ENCODE assay signal across 22 cellular contexts in genomic region chr12:59321278-59321677, GRCh38.
A peak's percentile ranks its signal among the peaks of the same experiment; 100 is the strongest.
DNase-seq lines count a peak whose midpoint lies in the region; ATAC-seq and TF ChIP-seq lines count a peak whose summit lies in the region.
"Had no signal": no experiment of that assay in that cellular context is flagged by ENCODE, and none has a peak within 500 bp of the region (broad histone marks: within the 10 kb centered on the region; RNA-seq: fewer than 3 reads in every experiment).

No MANE protein-coding gene starts in this region.

- H3K27me3 ChIP-seq in GM23338 (ENCODE audit: insufficient read depth) (no peaks in the 10 kb centered on the region), dorsolateral prefrontal cortex (no peaks in the 10 kb centered on the region), mesendoderm (ENCODE audit: insufficient read depth, low read length, poor library complexity) (no peaks in the 10 kb centered on the region), gastroesophageal sphincter (no peaks in the 10 kb centered on the region)
- H3K27me3 ChIP-seq: BE2C; BLaER1 treated with 17β-estradiol and CSF1 and Interleukin-3, amounts not matched to agents 10 nM and 100 nM had no signal

- no peak overlapping the region for H3K4me2 ChIP-seq in GM23338
- H3K4me2 ChIP-seq in mesendoderm (ENCODE audit: low read length): no peak overlapping the region
- H3K4me2 ChIP-seq: BLaER1 treated with 17β-estradiol and CSF1 and Interleukin-3, amounts not matched to agents 10 nM and 100 nM had no signal

- H3K9me2 ChIP-seq in GM23338 (ENCODE audit: insufficient read depth): no peaks in the 10 kb centered on the region

- no peak overlapping the region for H2AK5ac ChIP-seq in mesendoderm (ENCODE audit: low read length)

- H3K79me2 ChIP-seq in GM23338 (replicated peaks; ENCODE audit: insufficient read depth) (peaks cover 37% of the 10 kb centered on the region), mesendoderm (ENCODE audit: control insufficient read depth, insufficient read depth, low read length) (peaks cover 4% of the 10 kb centered on the region)

- H3K36me3 Mint-ChIP-seq in GM23338 (ENCODE audit: low read depth): peaks cover 26% of the 10 kb centered on the region
- H3K36me3 Mint-ChIP-seq: CD14-positive monocyte; CD8-positive, alpha-beta memory T cell had no signal

- H3K4me1 Mint-ChIP-seq in GM23338: peaks cover 20% of the 10 kb centered on the region
- H3K4me1 Mint-ChIP-seq: CD14-positive monocyte; CD8-positive, alpha-beta memory T cell had no signal

- H2BK5ac ChIP-seq in mesendoderm (ENCODE audit: low read length): no peak overlapping the region

- H4K5ac ChIP-seq in mesendoderm (ENCODE audit: low read length): no peak overlapping the region

- H3K4me1 ChIP-seq in GM23338 (ENCODE audit: insufficient read depth): peaks cover 31% of the 10 kb centered on the region
- H3K4me1 ChIP-seq in mesendoderm (ENCODE audit: control insufficient read depth, low read depth, low read length): peaks cover 5% of the 10 kb centered on the region
- H3K4me1 ChIP-seq in gastroesophageal sphincter: no peaks in the 10 kb centered on the region
- H3K4me1 ChIP-seq: BE2C; BLaER1 treated with 17β-estradiol and CSF1 and Interleukin-3, amounts not matched to agents 10 nM and 100 nM; HAP-1 had no signal

- DNase-seq in GM23338 (ENCODE audit: low spot score) (no peak), dorsolateral prefrontal cortex (no peak), mesendoderm (no peak), NCI-H146 treated with DMSO at 0.1 percent for 48 hours (lab: John Stamatoyannopoulos, UW; ENCODE audit: unreplicated experiment) (no peak)
- DNase-seq: BE2C; CD4-positive, alpha-beta T cell; CD8-positive, alpha-beta memory T cell; DMS 273 treated with DMSO at 0.1 percent for 48 hours; DMS79; EL; GDM1; GM23248; HFFc6 had no signal

- H3K27ac ChIP-seq in GM23338 (ENCODE audit: low read depth) (peak overlapping the region; percentile 75), angular gyrus (ENCODE audit: low read depth, low read length) (peak overlapping the region; percentile 81), dorsolateral prefrontal cortex (peak overlapping the region in 54 of 59 donors; percentile 7 to 96 (median 89)), mesendoderm (ENCODE audit: low read depth, low read length) (peak overlapping the region; percentile 17), gastroesophageal sphincter (no peak overlapping the region)
- H3K27ac ChIP-seq: 22Rv1; BLaER1 treated with 17β-estradiol and CSF1 and Interleukin-3, amounts not matched to agents 10 nM and 100 nM; GM23248 had no signal

- no peak overlapping the region for H2BK15ac ChIP-seq in mesendoderm (replicated peaks; ENCODE audit: low read depth)

- ATAC-seq in GM23338 (no peak), HG02885 (IDR thresholded peaks at IDR 0.05; ENCODE audit: poor library complexity, unreplicated experiment) (no peak), gastroesophageal sphincter (no peak), GM19452 (IDR thresholded peaks at IDR 0.05; ENCODE audit: unreplicated experiment) (no peak)
- ATAC-seq: GM12878 had no signal

- intact Hi-C loops in dorsolateral prefrontal cortex (cut with DNase I): no loop called here

- H3K27ac Mint-ChIP-seq in GM23338: peak overlapping the region; percentile 34; the same call in 1 of the 2 replicates
- H3K27ac Mint-ChIP-seq: CD14-positive monocyte; CD4-positive, alpha-beta T cell; CD8-positive, alpha-beta memory T cell; HFFc6 had no signal

- no peak overlapping the region for H3K4ac ChIP-seq in mesendoderm (ENCODE audit: low read depth, low read length)

- H3K4me3 Mint-ChIP-seq in GM23338: peak overlapping the region; percentile 31; the same call in 2 of the 3 replicates
- H3K4me3 Mint-ChIP-seq: CD14-positive monocyte; CD4-positive, alpha-beta T cell; CD8-positive, alpha-beta memory T cell; HFFc6 had no signal

- no peak for TF ChIP-seq POLR2A in gastroesophageal sphincter (IDR thresholded peaks at IDR 0.05)

- H4K8ac ChIP-seq in mesendoderm (ENCODE audit: low read depth, low read length): no peak overlapping the region

- peaks cover 23% of the 10 kb centered on the region for H3K27me3 Mint-ChIP-seq in GM23338 (ENCODE audit: insufficient read depth, low read depth, poor library complexity)
- H3K27me3 Mint-ChIP-seq: CD4-positive, alpha-beta T cell; CD8-positive, alpha-beta memory T cell had no signal

- H3K9me3 Mint-ChIP-seq in GM23338: peaks cover 2% of the 10 kb centered on the region; the same call in 2 of the 3 replicates
- H3K9me3 Mint-ChIP-seq: CD4-positive, alpha-beta T cell had no signal

- no peaks in the 10 kb centered on the region for H3K9me3 ChIP-seq in gastroesophageal sphincter
- H3K9me3 ChIP-seq: BE2C; BLaER1 treated with 17β-estradiol and CSF1 and Interleukin-3, amounts not matched to agents 10 nM and 100 nM; HAP-1 had no signal

- H3K56ac ChIP-seq in mesendoderm (ENCODE audit: low read length): no peak overlapping the region

- no CpG with 5 or more reads among the region's 1 CpG for WGBS in mesendoderm (ENCODE audit: extremely low coverage, insufficient coverage, low lambda C conversion rate)
- 88 to 100% methylated on average over 1 of the region's 1 CpG for WGBS in gastroesophageal sphincter (ENCODE audit: low coverage in 1 of 2), 2 donors

- no peak overlapping the region for H3K23ac ChIP-seq in mesendoderm (ENCODE audit: low read length)

- H3K18ac ChIP-seq in mesendoderm (ENCODE audit: low read length): no peak overlapping the region

- no peak overlapping the region for H2BK120ac ChIP-seq in mesendoderm (ENCODE audit: low read depth, low read length)

- no peaks in the 10 kb centered on the region for H4K20me1 ChIP-seq in GM23338 (replicated peaks; ENCODE audit: insufficient read depth)
- H4K20me1 ChIP-seq: BLaER1 treated with 17β-estradiol and CSF1 and Interleukin-3, amounts not matched to agents 10 nM and 100 nM had no signal

- TF ChIP-seq CTCF in GM23338 (conservative IDR thresholded peaks at IDR 0.05; ENCODE audit: low read depth in 2 of 2) (no peak), dorsolateral prefrontal cortex (IDR thresholded peaks at IDR 0.05 in 54 of 56, conservative IDR thresholded peaks at IDR 0.05 in 2 of 56; ENCODE audit: low read depth in 1 of 56, partially characterized antibody in 56 of 56) (no peak), gastroesophageal sphincter (IDR thresholded peaks at IDR 0.05) (no peak)

- peaks cover 37% of the 10 kb centered on the region for H3K36me3 ChIP-seq in GM23338 (ENCODE audit: insufficient read depth)
- peaks cover 1% of the 10 kb centered on the region for H3K36me3 ChIP-seq in mesendoderm (ENCODE audit: control insufficient read depth, insufficient read depth, low read length)
- no peaks in the 10 kb centered on the region for H3K36me3 ChIP-seq in gastroesophageal sphincter
- H3K36me3 ChIP-seq: BE2C; BLaER1 treated with 17β-estradiol and CSF1 and Interleukin-3, amounts not matched to agents 10 nM and 100 nM; HAP-1 had no signal

- no peak overlapping the region for H3K9ac ChIP-seq in mesendoderm (ENCODE audit: low read length)
- H3K9ac ChIP-seq: BLaER1 treated with 17β-estradiol and CSF1 and Interleukin-3, amounts not matched to agents 10 nM and 100 nM; GM23248 had no signal

- H3K79me1 ChIP-seq in mesendoderm (ENCODE audit: low read length): peaks cover 2% of the 10 kb centered on the region

- no peak overlapping the region for H2AFZ ChIP-seq in GM23338
- H2AFZ ChIP-seq: GM23248 had no signal

- no peak overlapping the region for H3K4me3 ChIP-seq in GM23338
- H3K4me3 ChIP-seq in dorsolateral prefrontal cortex: no peak overlapping the region
- no peak overlapping the region for H3K4me3 ChIP-seq in mesendoderm (ENCODE audit: low read length)
- no peak overlapping the region for H3K4me3 ChIP-seq in gastroesophageal sphincter
- H3K4me3 ChIP-seq: BLaER1 treated with 17β-estradiol and CSF1 and Interleukin-3, amounts not matched to agents 10 nM and 100 nM; GM12878; GM23248; HAP-1 had no signal

- TF ChIP-seq EP300 in gastroesophageal sphincter (IDR thresholded peaks at IDR 0.05): no peak

- H3F3A ChIP-seq in GM23338 (replicated peaks; ENCODE audit: low read depth): peaks cover 32% of the 10 kb centered on the region

TF ChIP-seq in GM23338, 12 proteins besides CTCF, POLR2A, EP300 and RAD21:
- peak; percentile 70 for TF ChIP-seq POLR2AphosphoS5 (IDR thresholded peaks at IDR 0.05; ENCODE audit: low read depth)
- TF ChIP-seq CREB1 (CRISPR knock-in tag; IDR thresholded peaks at IDR 0.05; ENCODE audit: low read depth): no peak

Comparison
In these comparisons a context has a peak if more than half of its experiments do, and no peak if none do; other contexts are left out.
1. H3K27ac ChIP-seq: peak in GM23338 (single experiment), angular gyrus (single experiment), dorsolateral prefrontal cortex (54 of 59) and mesendoderm (single experiment); none in gastroesophageal sphincter (0 of 4).